12 cellular contexts compared by ENCODE assay signal in the genomic region with DNA sequence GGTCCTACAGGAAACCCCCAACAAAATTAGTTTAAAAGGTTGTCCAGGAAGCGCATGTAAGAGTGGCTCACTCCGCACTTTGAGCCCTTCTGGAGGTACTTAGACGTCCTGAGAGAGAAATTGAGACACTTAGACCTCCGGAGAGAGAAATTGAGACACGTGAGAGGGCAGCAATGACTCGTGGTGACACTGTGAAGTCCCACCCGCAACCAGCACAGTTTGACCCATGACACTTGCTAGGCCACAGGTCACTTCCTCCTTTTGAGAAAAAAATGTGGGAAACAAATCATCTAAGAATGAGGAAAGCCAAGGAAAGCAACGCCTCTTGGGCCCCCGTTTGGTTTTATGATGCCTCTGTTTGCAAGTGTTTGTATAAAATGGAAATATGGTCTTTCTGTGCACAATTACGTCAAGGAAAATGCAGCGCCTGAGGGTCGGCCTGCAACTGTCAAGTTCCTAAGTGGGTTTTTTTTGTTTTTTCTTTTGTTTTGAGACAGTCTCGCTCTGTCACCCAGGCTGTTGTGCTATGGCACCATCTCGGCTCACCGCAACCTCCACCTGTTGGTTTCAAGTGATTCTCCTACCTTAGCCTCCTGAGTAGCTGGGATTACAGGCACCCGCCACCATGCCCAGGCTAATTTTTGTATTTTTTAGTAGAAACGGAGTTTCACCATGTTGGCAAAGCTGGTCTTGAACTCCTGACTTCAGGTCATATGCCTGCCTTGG. TPM values are rescaled to one million over a fixed set of nuclear protein-coding genes. Genes with fewer than 3 reads are reported as not detected.
DNase-seq lines count a peak whose midpoint lies in the region; ATAC-seq and TF ChIP-seq lines count a peak whose summit lies in the region.
"Had no signal": no experiment of that assay in that cellular context is flagged by ENCODE, and none has a peak within 500 bp of the region (broad histone marks: within the 10 kb centered on the region; RNA-seq: fewer than 3 reads in every experiment).

No MANE protein-coding gene starts in this region.

- no peak overlapping the region for H3K27ac ChIP-seq in HEK293 (ENCODE audit: extremely low read depth, low read depth, low read length)
- H3K27ac ChIP-seq: dorsolateral prefrontal cortex, ovary had no signal

- POLR2A ChIA-PET in HEK293 (lab: Yijun Ruan, JAX), result interaction anchor here (0.7 to 3.6 kb wide), 4 partner anchors 10 to 62 kb away, joined by 3 to 28 read pairs (median 8); a partner anchor contains a TSS

- CTCF ChIA-PET in HEK293 (lab: Yijun Ruan, JAX), result interaction anchor here (0.6 to 6.2 kb wide), 5 partner anchors 10 to 208 kb away, joined by 3 to 41 read pairs (median 3); no protein-coding TSS in a partner anchor

- H3K36me3 ChIP-seq in HEK293 (ENCODE audit: control insufficient read depth in 2 of 2, insufficient read depth in 1 of 2, low read length in 2 of 2), result no peaks in the 10 kb centered on the region
- H3K36me3 ChIP-seq: adrenal gland, left ventricle myocardium inferior, ovary had no signal

- H3K27me3 Mint-ChIP-seq in central memory CD8-positive, alpha-beta T cell, result no peaks in the 10 kb centered on the region
- H3K27me3 Mint-ChIP-seq in natural killer cell treated with Interleukin-12 subunit alpha and Interleukin-12 subunit beta and Interleukin-15 and Interleukin-18, amount 100 ng/mL, for 72 hours, result no peaks in the 10 kb centered on the region

- H3K27ac Mint-ChIP-seq in central memory CD8-positive, alpha-beta T cell (ENCODE audit: low read depth), result peak overlapping the region; percentile 96
- H3K27ac Mint-ChIP-seq in natural killer cell treated with Interleukin-12 subunit alpha and Interleukin-12 subunit beta and Interleukin-15 and Interleukin-18, amount 100 ng/mL, for 72 hours, result peak overlapping the region; percentile 80 to 91

- peak overlapping the region; percentile 62 for H3K4me3 ChIP-seq in HEK293 (ENCODE audit: low read depth, low read length)
- H3K4me3 ChIP-seq: ovary had no signal

- TF ChIP-seq CTCF in HEK293 (tag by site-specific recombination; IDR thresholded peaks at IDR 0.05), result no peak

- peaks cover 2% of the 10 kb centered on the region; the same call in 1 of the 2 replicates for H3K4me1 ChIP-seq in HEK293 (ENCODE audit: control insufficient read depth, insufficient read depth, low read length)
- H3K4me1 ChIP-seq: left ventricle myocardium inferior had no signal

- H3K4me3 Mint-ChIP-seq in central memory CD8-positive, alpha-beta T cell, result peak overlapping the region; percentile 91
- H3K4me3 Mint-ChIP-seq in natural killer cell treated with Interleukin-12 subunit alpha and Interleukin-12 subunit beta and Interleukin-15 and Interleukin-18, amount 100 ng/mL, for 72 hours, result no peak overlapping the region

- peaks cover 14% of the 10 kb centered on the region for H3K4me1 Mint-ChIP-seq in central memory CD8-positive, alpha-beta T cell
- peaks cover 12 to 19% of the 10 kb centered on the region in 2 donors for H3K4me1 Mint-ChIP-seq in natural killer cell treated with Interleukin-12 subunit alpha and Interleukin-12 subunit beta and Interleukin-15 and Interleukin-18, amount 100 ng/mL, for 72 hours (ENCODE audit: low read depth in 2 of 2)

- no peak for ATAC-seq in central memory CD8-positive, alpha-beta T cell (replicated peaks; ENCODE audit: extremely low read depth, poor library complexity, severe bottlenecking)
- ATAC-seq in natural killer cell treated with Interleukin-12 subunit alpha and Interleukin-12 subunit beta and Interleukin-15 and Interleukin-18, amount 100 ng/mL, for 72 hours, result peak in 1 of 2 donors; percentile 57
- ATAC-seq in HG03139 (IDR thresholded peaks at IDR 0.05; ENCODE audit: unreplicated experiment) (no peak), Right ventricle myocardium superior (ENCODE audit: poor library complexity) (no peak)

- H3K9me3 Mint-ChIP-seq in central memory CD8-positive, alpha-beta T cell, result no peaks in the 10 kb centered on the region
- no peaks in the 10 kb centered on the region for H3K9me3 Mint-ChIP-seq in natural killer cell treated with Interleukin-12 subunit alpha and Interleukin-12 subunit beta and Interleukin-15 and Interleukin-18, amount 100 ng/mL, for 72 hours

- DNase-seq in central memory CD8-positive, alpha-beta T cell (ENCODE audit: low spot score in 2 of 2), result no peak
- DNase-seq in natural killer cell treated with Interleukin-12 subunit alpha and Interleukin-12 subunit beta and Interleukin-15 and Interleukin-18, amount 100 ng/mL, for 72 hours (ENCODE audit: low spot score), result no peak
- no peak for DNase-seq in GM19240 (ENCODE audit: insufficient read length, low spot score)
- DNase-seq in Right ventricle myocardium superior, result no peak
- DNase-seq: adrenal gland, dorsolateral prefrontal cortex, left ventricle myocardium inferior, NCI-H1105 treated with DMSO at 0.1 percent for 48 hours, ovary, SHP77 treated with DMSO at 0.1 percent for 48 hours had no signal

- no peaks in the 10 kb centered on the region for H3K9me3 ChIP-seq in HEK293 (ENCODE audit: control insufficient read depth, insufficient read depth, low read depth, low read length)
- H3K9me3 ChIP-seq: adrenal gland, left ventricle myocardium inferior, ovary had no signal

- intact Hi-C loops in Right ventricle myocardium superior (cut with DNase I), result no loop called here

- H3K36me3 Mint-ChIP-seq in central memory CD8-positive, alpha-beta T cell (ENCODE audit: insufficient read depth), result peaks cover 7% of the 10 kb centered on the region
- no peaks in the 10 kb centered on the region for H3K36me3 Mint-ChIP-seq in natural killer cell treated with Interleukin-12 subunit alpha and Interleukin-12 subunit beta and Interleukin-15 and Interleukin-18, amount 100 ng/mL, for 72 hours

TF ChIP-seq in HEK293, 187 proteins besides CTCF, POLR2A, EP300 and RAD21:
- peak; percentile 79 for TF ChIP-seq SCRT2 (tag by site-specific recombination; IDR thresholded peaks at IDR 0.05)
- no peak for TF ChIP-seq KLF10 (tag by site-specific recombination; IDR thresholded peaks at IDR 0.05)
TF ChIP-seq in HEK293: peak in this region for 1.

RNA-seq across cellular contexts. Expression of a gene that starts 13.6 kb away (rescaled TPM):
- total RNA-seq in natural killer cell treated with Interleukin-12 subunit alpha and Interleukin-12 subunit beta and Interleukin-15 and Interleukin-18, amount 100 ng/mL, for 72 hours, result 10 to 100 TPM; 39.9 to 71.5 TPM
- total RNA-seq in Right ventricle myocardium superior, result 1.6 TPM

RNA-seq across cellular contexts. Expression of a gene that starts 30.8 kb away (rescaled TPM):
- total RNA-seq in natural killer cell treated with Interleukin-12 subunit alpha and Interleukin-12 subunit beta and Interleukin-15 and Interleukin-18, amount 100 ng/mL, for 72 hours, result 10 to 100 TPM; 80.9 to 88.3 TPM
- total RNA-seq in Right ventricle myocardium superior, result 1.3 TPM

RNA-seq across cellular contexts. Expression of a gene that starts 48.9 kb away (rescaled TPM):
- 1 to 10 TPM; 1.2 to 1.5 TPM for total RNA-seq in natural killer cell treated with Interleukin-12 subunit alpha and Interleukin-12 subunit beta and Interleukin-15 and Interleukin-18, amount 100 ng/mL, for 72 hours
- 1.5 TPM for total RNA-seq in Right ventricle myocardium superior

RNA-seq across cellular contexts. Expression of a gene that starts 56.3 kb away (rescaled TPM):
- not detected for total RNA-seq in natural killer cell treated with Interleukin-12 subunit alpha and Interleukin-12 subunit beta and Interleukin-15 and Interleukin-18, amount 100 ng/mL, for 72 hours
- total RNA-seq in Right ventricle myocardium superior, result 2.6 TPM

Comparison
In these comparisons a context has a peak if more than half of its experiments do, and no peak if none do; other contexts are left out.
1. RNA of a gene that starts 13.6 kb away (total RNA-seq): 39.9 to 71.5 TPM in natural killer cell treated with Interleukin-12 subunit alpha and Interleukin-12 subunit beta and Interleukin-15 and Interleukin-18, amount 100 ng/mL, for 72 hours; 1.6 TPM in Right ventricle myocardium superior (single experiment); every median in the first group is over 10 times any median in the second.
2. RNA of a gene that starts 30.8 kb away (total RNA-seq): 80.9 to 88.3 TPM in natural killer cell treated with Interleukin-12 subunit alpha and Interleukin-12 subunit beta and Interleukin-15 and Interleukin-18, amount 100 ng/mL, for 72 hours; 1.3 TPM in Right ventricle myocardium superior (single experiment); every median in the first group is over 10 times any median in the second.